ENCODE assay signal across 18 cellular contexts in the genomic region with DNA sequence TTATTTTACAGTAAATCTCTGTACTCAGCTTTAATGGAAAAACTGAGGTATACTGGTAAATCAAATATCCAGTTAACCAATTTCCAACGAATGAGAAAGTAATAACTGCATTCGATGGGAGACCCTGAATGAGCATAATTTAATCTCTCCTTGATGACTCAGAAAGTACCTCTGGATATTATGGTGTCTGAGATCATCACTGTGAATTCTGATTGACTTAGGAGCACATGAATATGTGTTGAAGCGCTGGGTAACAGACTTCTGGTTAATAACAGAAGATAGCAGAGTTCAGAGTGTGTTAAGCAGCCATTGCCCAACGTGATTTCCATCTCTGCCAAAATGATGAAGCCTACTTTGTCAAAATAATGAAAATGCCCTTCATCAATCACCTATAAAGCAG.
DNase-seq lines count a peak whose midpoint lies in the region; ATAC-seq, FAIRE-seq and TF ChIP-seq lines count a peak whose summit lies in the region.
"Had no signal": no experiment of that assay in that cellular context is flagged by ENCODE, and none has a peak within 500 bp of the region (broad histone marks: within the 10 kb centered on the region; RNA-seq: fewer than 3 reads in every experiment).

No MANE protein-coding gene starts in this region.

- peaks cover 43% of the 10 kb centered on the region for H3F3A ChIP-seq in SK-N-SH (replicated peaks; ENCODE audit: insufficient read depth)

- H3K4me3 ChIP-seq in left ventricle myocardium inferior (no peak overlapping the region), SK-N-SH (ENCODE audit: low read depth in 2 of 2, low read length in 1 of 2) (no peak overlapping the region)
- H3K4me3 ChIP-seq: heart left ventricle, neural progenitor cell had no signal

- no peaks in the 10 kb centered on the region for H3K27me3 ChIP-seq in left ventricle myocardium inferior (ENCODE audit: low read depth)
- H3K27me3 ChIP-seq in SK-N-SH (ENCODE audit: insufficient read depth): no peaks in the 10 kb centered on the region
- H3K27me3 ChIP-seq in foreskin keratinocyte: no peaks in the 10 kb centered on the region
- H3K27me3 ChIP-seq: heart left ventricle, neural progenitor cell had no signal

- intact Hi-C loops in left ventricle myocardium inferior (cut with micrococcal nuclease) (no loop called here), left cardiac atrium (cut with DNase I) (no loop called here)

- no peak overlapping the region; the same call in 1 of the 2 replicates for H3K9ac ChIP-seq in SK-N-SH
- H3K9ac ChIP-seq: neural progenitor cell had no signal

- H3K79me2 ChIP-seq in SK-N-SH (ENCODE audit: insufficient read depth): peaks cover 12% of the 10 kb centered on the region; the same call in 1 of the 2 replicates

- CTCF ChIA-PET in SK-N-SH (lab: Yijun Ruan, JAX): interaction anchor here (1.0 to 1.4 kb wide), 2 partner anchors 8 to 10 kb away, joined by 3 to 4 read pairs; no protein-coding TSS in a partner anchor

- H3K9me3 ChIP-seq in left ventricle myocardium inferior (replicated peaks) (no peaks in the 10 kb centered on the region), SK-N-SH (no peaks in the 10 kb centered on the region)
- H3K9me3 ChIP-seq: heart left ventricle had no signal

- no peak overlapping the region for H3K4me2 ChIP-seq in SK-N-SH
- H3K4me2 ChIP-seq: neural progenitor cell had no signal

- H3K27ac ChIP-seq in left ventricle myocardium inferior (replicated peaks) (peak overlapping the region; percentile 76), SK-N-SH (ENCODE audit: low read depth in 2 of 2, low read length in 1 of 2) (peak overlapping the region; percentile 73 to 80), foreskin keratinocyte (no peak overlapping the region)
- H3K27ac ChIP-seq: neural progenitor cell, WERI-Rb-1 had no signal

- 25% methylated on average over 4 of the region's 4 CpGs for WGBS in SK-N-SH (ENCODE audit: low lambda C conversion rate)

- FAIRE-seq in urothelium cell line (lab: Jason Lieb, UNC): no peak
- FAIRE-seq: A204.1 had no signal

- no peaks in the 10 kb centered on the region for H3K9me2 ChIP-seq in SK-N-SH

- H3K4me1 ChIP-seq in left ventricle myocardium inferior (peaks cover 90% of the 10 kb centered on the region), SK-N-SH (ENCODE audit: control insufficient read depth in 1 of 2, insufficient read depth in 2 of 2, low read depth in 1 of 2, low read length in 1 of 2) (peaks cover 10 to 36% of the 10 kb centered on the region in 2 experiments; a peak in 3 of 4 replicates), foreskin keratinocyte (peaks cover 20% of the 10 kb centered on the region)
- H3K4me1 ChIP-seq: neural progenitor cell had no signal

- no peak for TF ChIP-seq RAD21 in SK-N-SH (IDR thresholded peaks at IDR 0.05; ENCODE audit: low read length)

- DNase-seq in left ventricle myocardium inferior (no peak), left cardiac atrium (no peak), SK-N-SH (no peak), foreskin keratinocyte (peak; percentile 38 to 70), urothelium cell line (ENCODE audit: low spot score) (peak; percentile 31), DMS79 (lab: John Stamatoyannopoulos, UW) (no peak), LoVo (ENCODE audit: low spot score) (no peak)
- DNase-seq in activated CD4-positive, alpha-beta T cell treated with anti-CD3 and anti-CD28 coated beads, Interleukin-2, amount 50 U/mL, for 1 hour: no peak
- DNase-seq: activated CD4-positive, alpha-beta T cell treated with anti-CD3 and anti-CD28 coated beads, Interleukin-2, amount 50 U/mL, for 4 hours; activated effector memory CD4-positive, alpha-beta T cell treated with Interleukin-2 at 50 U/mL for 16 hours; EL; heart left ventricle; NCI-H1694; NCI-H748 treated with DMSO at 0.1 percent for 48 hours; T-helper 2 cell; WERI-Rb-1 had no signal

- H4K20me1 ChIP-seq in SK-N-SH (ENCODE audit: insufficient read depth): no peaks in the 10 kb centered on the region

- no peak for TF ChIP-seq EP300 in SK-N-SH (IDR thresholded peaks at IDR 0.05; ENCODE audit: borderline replicate concordance in 1 of 2, low read depth in 1 of 2, low read length in 1 of 2)

- POLR2A ChIA-PET in SK-N-SH (lab: Yijun Ruan, JAX): no interaction called here

- no peak for TF ChIP-seq CTCF in left ventricle myocardium inferior (IDR thresholded peaks at IDR 0.05; ENCODE audit: borderline replicate concordance)
- no peak for TF ChIP-seq CTCF in SK-N-SH (IDR thresholded peaks at IDR 0.05)
- no peak for TF ChIP-seq CTCF in foreskin keratinocyte (conservative IDR thresholded peaks at IDR 0.05)

- H3K36me3 ChIP-seq in left ventricle myocardium inferior (peaks cover 97% of the 10 kb centered on the region), SK-N-SH (replicated peaks in 1 of 2; ENCODE audit: control insufficient read depth in 1 of 2, insufficient read depth in 2 of 2, low read length in 1 of 2) (peaks cover 25 to 82% of the 10 kb centered on the region in 2 experiments)
- H3K36me3 ChIP-seq: neural progenitor cell, WERI-Rb-1 had no signal

- no peak overlapping the region for H2AFZ ChIP-seq in SK-N-SH (ENCODE audit: low read depth)
- H2AFZ ChIP-seq: neural progenitor cell had no signal

- ATAC-seq in left cardiac atrium: no peak
- ATAC-seq in foreskin keratinocyte: peak; percentile 56

TF ChIP-seq in SK-N-SH, 30 proteins besides CTCF, POLR2A, EP300 and RAD21:
- peak; percentile 54; the same call in 1 of the 2 replicates for TF ChIP-seq FOSL2 (IDR thresholded peaks at IDR 0.05; ENCODE audit: borderline replicate concordance, low read depth)
- TF ChIP-seq JUND (IDR thresholded peaks at IDR 0.05): peak; percentile 41; the same call in 1 of the 2 replicates
- TF ChIP-seq TCF12 (IDR thresholded peaks at IDR 0.05): peak; percentile 29; the same call in 1 of the 2 replicates
- no peak for TF ChIP-seq ELF1 (IDR thresholded peaks at IDR 0.05)

Comparison
In these comparisons a context has a peak if more than half of its experiments do, and no peak if none do; other contexts are left out.
1. DNase-seq: peak in foreskin keratinocyte (2 of 2) and urothelium cell line (single experiment); none in left ventricle myocardium inferior (single experiment), left cardiac atrium (single experiment), SK-N-SH (single experiment), activated CD4-positive, alpha-beta T cell treated with anti-CD3 and anti-CD28 coated beads, Interleukin-2, amount 50 U/mL, for 1 hour (single experiment), DMS79 (single experiment) and LoVo (single experiment).